Comparison of ENCODE assay signal across 1 cellular context in genomic region chr6:32969685-32970412, GRCh38.
A peak's percentile ranks its signal among the peaks of the same experiment; 100 is the strongest.
TF ChIP-seq lines count a peak whose summit lies in the region.

No MANE protein-coding gene starts in this region.

TF ChIP-seq in K562, 482 proteins besides CTCF, POLR2A, EP300 and RAD21 (continued from another document and continues in another):
- TF ChIP-seq MGA (IDR thresholded peaks at IDR 0.05) (no peak), ATF3 (IDR thresholded peaks at IDR 0.05) (peak; percentile 97), ATF3 (CRISPR knock-in tag; conservative IDR thresholded peaks at IDR 0.05) (peak; percentile 88), ZNF584 (CRISPR knock-in tag; IDR thresholded peaks at IDR 0.05; ENCODE audit: low read depth) (no peak), ASH1L (IDR thresholded peaks at IDR 0.05; ENCODE audit: borderline replicate concordance, low read depth, partially characterized antibody) (no peak), BRD4 (IDR thresholded peaks at IDR 0.05) (0 out of 2 replicates have a peak, but pooled peaks have one; percentile 99), ZBTB9 (CRISPR knock-in tag; IDR thresholded peaks at IDR 0.05) (no peak; the same call in 1 of the 2 replicates), SMAD3 (CRISPR knock-in tag; conservative IDR thresholded peaks at IDR 0.05) (no peak), GMEB1 (CRISPR knock-in tag; IDR thresholded peaks at IDR 0.05) (no peak), ESRRB (CRISPR knock-in tag; IDR thresholded peaks at IDR 0.05; ENCODE audit: borderline replicate concordance) (no peak), ZNF445 (CRISPR knock-in tag; IDR thresholded peaks at IDR 0.05; ENCODE audit: low read depth) (no peak), RREB1 (CRISPR knock-in tag; IDR thresholded peaks at IDR 0.05) (peak; percentile 11; the same call in 1 of the 2 replicates), ZNF197 (CRISPR knock-in tag; IDR thresholded peaks at IDR 0.05; ENCODE audit: low read depth) (no peak), KLF6 (CRISPR knock-in tag; IDR thresholded peaks at IDR 0.05; ENCODE audit: borderline replicate concordance) (peak; percentile 33; the same call in 1 of the 2 replicates), DPF2 (IDR thresholded peaks at IDR 0.05) (peak; percentile 93), FOXO4 (CRISPR knock-in tag; IDR thresholded peaks at IDR 0.05) (no peak), CSDE1 (IDR thresholded peaks at IDR 0.05) (no peak), HDAC8 (tag; IDR thresholded peaks at IDR 0.05) (peak; percentile 75), TSHZ1 (CRISPR knock-in tag; IDR thresholded peaks at IDR 0.05) (no peak), SFPQ (IDR thresholded peaks at IDR 0.05; ENCODE audit: low read depth, low read length) (no peak)
